Comparison of ENCODE assay signal across 1 cellular context in the genomic region with DNA sequence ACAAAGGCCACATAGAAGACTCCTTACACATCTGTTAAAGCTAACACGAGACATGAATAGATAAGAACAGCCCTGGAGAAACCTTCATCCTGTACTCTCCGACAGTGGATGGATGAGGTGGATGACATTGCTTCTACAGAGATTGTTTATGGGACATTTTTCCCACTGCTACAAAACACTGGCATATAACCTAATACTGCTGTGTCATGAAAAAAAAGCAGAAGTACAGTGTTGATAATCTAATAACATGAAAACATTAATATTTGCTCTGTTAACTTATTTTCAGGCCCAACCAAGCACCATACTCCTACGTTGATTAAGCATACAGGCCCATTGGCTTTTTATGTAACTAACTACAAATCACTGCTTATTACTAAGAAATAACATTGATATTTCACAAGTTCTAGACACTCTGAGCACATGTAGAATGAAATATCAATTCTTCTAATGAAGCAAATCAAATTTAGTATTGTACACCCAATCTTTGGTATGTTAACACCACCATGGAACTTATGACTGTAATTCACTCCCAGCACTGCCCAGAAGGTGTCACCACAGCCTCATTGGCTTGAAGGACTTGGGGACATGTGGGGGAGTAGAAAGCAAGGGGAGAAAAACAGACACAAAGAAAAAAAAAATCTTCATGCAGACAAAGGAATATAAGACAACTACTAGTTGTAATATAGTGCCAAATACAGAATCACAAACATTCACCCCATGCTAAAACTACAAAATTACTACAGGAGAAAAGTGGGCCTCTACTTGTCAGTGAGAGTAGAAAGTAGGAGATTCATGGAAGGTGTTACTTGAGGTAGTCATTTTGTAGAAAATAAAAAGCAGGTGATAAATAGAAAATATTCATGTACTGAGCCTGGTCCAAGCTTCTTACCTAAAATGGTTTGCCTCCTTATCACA.
TF ChIP-seq lines count a peak whose summit lies in the region.

No MANE protein-coding gene starts in this region.

TF ChIP-seq in GM12878, 131 proteins besides CTCF, POLR2A, EP300 and RAD21 (continued from another document):
- TF ChIP-seq, protein P1, sequence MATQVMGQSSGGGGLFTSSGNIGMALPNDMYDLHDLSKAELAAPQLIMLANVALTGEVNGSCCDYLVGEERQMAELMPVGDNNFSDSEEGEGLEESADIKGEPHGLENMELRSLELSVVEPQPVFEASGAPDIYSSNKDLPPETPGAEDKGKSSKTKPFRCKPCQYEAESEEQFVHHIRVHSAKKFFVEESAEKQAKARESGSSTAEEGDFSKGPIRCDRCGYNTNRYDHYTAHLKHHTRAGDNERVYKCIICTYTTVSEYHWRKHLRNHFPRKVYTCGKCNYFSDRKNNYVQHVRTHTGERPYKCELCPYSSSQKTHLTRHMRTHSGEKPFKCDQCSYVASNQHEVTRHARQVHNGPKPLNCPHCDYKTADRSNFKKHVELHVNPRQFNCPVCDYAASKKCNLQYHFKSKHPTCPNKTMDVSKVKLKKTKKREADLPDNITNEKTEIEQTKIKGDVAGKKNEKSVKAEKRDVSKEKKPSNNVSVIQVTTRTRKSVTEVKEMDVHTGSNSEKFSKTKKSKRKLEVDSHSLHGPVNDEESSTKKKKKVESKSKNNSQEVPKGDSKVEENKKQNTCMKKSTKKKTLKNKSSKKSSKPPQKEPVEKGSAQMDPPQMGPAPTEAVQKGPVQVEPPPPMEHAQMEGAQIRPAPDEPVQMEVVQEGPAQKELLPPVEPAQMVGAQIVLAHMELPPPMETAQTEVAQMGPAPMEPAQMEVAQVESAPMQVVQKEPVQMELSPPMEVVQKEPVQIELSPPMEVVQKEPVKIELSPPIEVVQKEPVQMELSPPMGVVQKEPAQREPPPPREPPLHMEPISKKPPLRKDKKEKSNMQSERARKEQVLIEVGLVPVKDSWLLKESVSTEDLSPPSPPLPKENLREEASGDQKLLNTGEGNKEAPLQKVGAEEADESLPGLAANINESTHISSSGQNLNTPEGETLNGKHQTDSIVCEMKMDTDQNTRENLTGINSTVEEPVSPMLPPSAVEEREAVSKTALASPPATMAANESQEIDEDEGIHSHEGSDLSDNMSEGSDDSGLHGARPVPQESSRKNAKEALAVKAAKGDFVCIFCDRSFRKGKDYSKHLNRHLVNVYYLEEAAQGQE (IDR thresholded peaks at IDR 0.05; ENCODE audit: low read depth, low read length) = no peak
- TF ChIP-seq POU2F2 (IDR thresholded peaks at IDR 0.05; ENCODE audit: borderline replicate concordance, low read depth, low read length) (0 out of 3 replicates have a peak, but pooled peaks have one; percentile 30), YY1 (IDR thresholded peaks at IDR 0.05; ENCODE audit: low read depth, low read length) (peak; percentile 82), RUNX3 (IDR thresholded peaks at IDR 0.05; ENCODE audit: low read length) (peak; percentile 34; the same call in 1 of the 2 replicates)
TF ChIP-seq in GM12878: peak in this region for 7.
